Comparison of ENCODE assay signal across 9 cellular contexts in genomic region chr2:113233593-113234550, GRCh38. TPM values are rescaled to one million over a fixed set of nuclear protein-coding genes. Genes with fewer than 3 reads are reported as not detected.
DNase-seq lines count a peak whose midpoint lies in the region; ATAC-seq and TF ChIP-seq lines count a peak whose summit lies in the region.
"Had no signal": no experiment of that assay in that cellular context is flagged by ENCODE, and none has a peak within 500 bp of the region (broad histone marks: within the 10 kb centered on the region; RNA-seq: fewer than 3 reads in every experiment).

No MANE protein-coding gene starts in this region.

- H3K9me3 ChIP-seq in SJCRH30 (replicated peaks): no peaks in the 10 kb centered on the region

- no peak overlapping the region for H3K27ac ChIP-seq in SJCRH30
- H3K27ac ChIP-seq: dorsolateral prefrontal cortex had no signal

- peak; percentile 28 for DNase-seq in NK-92 treated with Interleukin-12 subunit alpha and Interleukin-12 subunit beta, amount 100 ng/mL, for 24 hours (lab: John Stamatoyannopoulos, UW)
- DNase-seq in NK-92 (lab: John Stamatoyannopoulos, UW; ENCODE audit: unreplicated experiment): no peak
- DNase-seq in NAMALWA (ENCODE audit: low spot score): peak; percentile 57
- peak; percentile 44 for DNase-seq in choroid plexus epithelial cell (ENCODE audit: low read depth)
- no peak for DNase-seq in sciatic nerve (ENCODE audit: low spot score)
- no peak for DNase-seq in SJCRH30
- no peak for DNase-seq in activated CD8-positive, alpha-beta memory T cell treated with anti-CD3 and anti-CD28 coated beads, Interleukin-2, amount 50 U/mL, for 4 hours
- DNase-seq: dorsolateral prefrontal cortex had no signal

- TF ChIP-seq CTCF in choroid plexus epithelial cell (conservative IDR thresholded peaks at IDR 0.05; ENCODE audit: low read depth, low read length): peak; percentile 38

- ATAC-seq in sciatic nerve (peak; percentile 25), GM21528 (IDR thresholded peaks at IDR 0.05; ENCODE audit: low FRiP score, unreplicated experiment) (no peak)

- no peaks in the 10 kb centered on the region for H3K27me3 ChIP-seq in SJCRH30
- H3K27me3 ChIP-seq: dorsolateral prefrontal cortex had no signal

- no peak overlapping the region for H3K4me3 ChIP-seq in choroid plexus epithelial cell (ENCODE audit: low read depth, low read length)
- H3K4me3 ChIP-seq in SJCRH30: no peak overlapping the region

- intact Hi-C loops in sciatic nerve (cut with DNase I): no loop called here

- H3K36me3 ChIP-seq in SJCRH30: 0 out of 2 replicates have a peak, but pooled peaks cover 8% of the 10 kb centered on the region

- H3K4me1 ChIP-seq in SJCRH30: peaks cover 12% of the 10 kb centered on the region

RNA-seq across cellular contexts. Expression of gene PAX8, which starts 44.8 kb away (rescaled TPM):
- total RNA-seq in sciatic nerve: 1.2 TPM
- total RNA-seq in SJCRH30 (2014; rRNA removed; shearing (Covaris generic)): 0.99 and 1.3 TPM in 2 replicates

Comparison
In these comparisons a context has a peak if more than half of its experiments do, and no peak if none do; other contexts are left out.
1. DNase-seq: peak in NK-92 treated with Interleukin-12 subunit alpha and Interleukin-12 subunit beta, amount 100 ng/mL, for 24 hours (single experiment), NAMALWA (single experiment) and choroid plexus epithelial cell (single experiment); none in NK-92 (single experiment), sciatic nerve (single experiment), SJCRH30 (0 of 2) and activated CD8-positive, alpha-beta memory T cell treated with anti-CD3 and anti-CD28 coated beads, Interleukin-2, amount 50 U/mL, for 4 hours (single experiment).